Comparison of ENCODE assay signal across 9 cellular contexts in genomic region chr21:33109574-33110339, GRCh38. TPM values are rescaled to one million over a fixed set of nuclear protein-coding genes. Genes with fewer than 3 reads are reported as not detected.
A peak's percentile ranks its signal among the peaks of the same experiment; 100 is the strongest.
DNase-seq lines count a peak whose midpoint lies in the region; ATAC-seq and TF ChIP-seq lines count a peak whose summit lies in the region.
"Had no signal": no experiment of that assay in that cellular context is flagged by ENCODE, and none has a peak within 500 bp of the region (broad histone marks: within the 10 kb centered on the region; RNA-seq: fewer than 3 reads in every experiment).

No MANE protein-coding gene starts in this region.

- H3K9me3 ChIP-seq in gastroesophageal sphincter: no peaks in the 10 kb centered on the region

- peaks cover 83% of the 10 kb centered on the region for H3K27me3 ChIP-seq in gastroesophageal sphincter

- DNase-seq in NCI-H345 (lab: John Stamatoyannopoulos, UW) (peak; percentile 19), NCI-H345 treated with DMSO at 0.1 percent for 48 hours (lab: John Stamatoyannopoulos, UW; ENCODE audit: unreplicated experiment) (no peak), RPMI8226 (peak; percentile 67), cerebellar nuclear complex (lab: John Stamatoyannopoulos, UW) (no peak), medulla oblongata (ENCODE audit: extremely low spot score) (no peak)
- peak; percentile 43 for DNase-seq in stimulated activated CD8-positive, alpha-beta memory T cell treated with anti-CD3 and anti-CD28 coated beads, Interleukin-4, amount 100 ng/mL, for 48 hours
- DNase-seq: naive B cell had no signal

- no peaks in the 10 kb centered on the region for H3K36me3 ChIP-seq in gastroesophageal sphincter

- no peak for TF ChIP-seq POLR2A in gastroesophageal sphincter (IDR thresholded peaks at IDR 0.05)

- peaks cover 0 to 9% (median 0%) of the 10 kb centered on the region in 3 donors for H3K4me1 ChIP-seq in gastroesophageal sphincter

- peak; percentile 13 for ATAC-seq in gastroesophageal sphincter
- ATAC-seq in GM18520 (IDR thresholded peaks at IDR 0.05; ENCODE audit: unreplicated experiment): no peak

- no peak overlapping the region for H3K4me3 ChIP-seq in gastroesophageal sphincter

- WGBS in gastroesophageal sphincter (ENCODE audit: low coverage in 1 of 2), 2 donors: 5 to 13% methylated on average over 6 to 8 of the region's 45 CpGs

- no peak for TF ChIP-seq CTCF in gastroesophageal sphincter (IDR thresholded peaks at IDR 0.05)

- no peak overlapping the region for H3K27ac ChIP-seq in gastroesophageal sphincter

- no peak for TF ChIP-seq EP300 in gastroesophageal sphincter (IDR thresholded peaks at IDR 0.05)

RNA-seq across cellular contexts. Expression of gene OLIG1, which starts 39.8 kb away (rescaled TPM):
- not detected for total RNA-seq in gastroesophageal sphincter

Comparison
In these comparisons a context has a peak if more than half of its experiments do, and no peak if none do; other contexts are left out.
1. DNase-seq: peak in NCI-H345 (single experiment), RPMI8226 (single experiment) and stimulated activated CD8-positive, alpha-beta memory T cell treated with anti-CD3 and anti-CD28 coated beads, Interleukin-4, amount 100 ng/mL, for 48 hours (single experiment); none in NCI-H345 treated with DMSO at 0.1 percent for 48 hours (single experiment), cerebellar nuclear complex (0 of 2) and medulla oblongata (single experiment).